24 cellular contexts compared by ENCODE assay signal in genomic region chr10:113754768-113755167, GRCh38. TPM values are rescaled to one million over a fixed set of nuclear protein-coding genes. Genes with fewer than 3 reads are reported as not detected.
A peak's percentile ranks its signal among the peaks of the same experiment; 100 is the strongest.
DNase-seq lines count a peak whose midpoint lies in the region; ATAC-seq and TF ChIP-seq lines count a peak whose summit lies in the region.
"Had no signal": no experiment of that assay in that cellular context is flagged by ENCODE, and none has a peak within 500 bp of the region (broad histone marks: within the 10 kb centered on the region; RNA-seq: fewer than 3 reads in every experiment).

No MANE protein-coding gene starts in this region.

- H3K27me3 ChIP-seq in duodenal mucosa (ENCODE audit: control insufficient read depth in 1 of 2, insufficient read depth in 2 of 2, low read length in 2 of 2) (no peaks in the 10 kb centered on the region), mesendoderm (ENCODE audit: insufficient read depth, low read length, poor library complexity) (no peaks in the 10 kb centered on the region), Karpas-422 (ENCODE audit: low read length) (no peaks in the 10 kb centered on the region)

- no peak overlapping the region for H2AFZ ChIP-seq in Karpas-422 (ENCODE audit: low read length)
- H2AFZ ChIP-seq: GM23338 had no signal

- H3K4me2 ChIP-seq in mesendoderm (ENCODE audit: low read length) (no peak overlapping the region), Karpas-422 (ENCODE audit: low read depth, low read length, poor library complexity, severe bottlenecking) (no peak overlapping the region)
- H3K4me2 ChIP-seq: GM23338 had no signal

- peak; percentile 68 for DNase-seq in mesendoderm
- peak; percentile 24 for DNase-seq in putamen (ENCODE audit: low spot score)
- DNase-seq in posterior vena cava (ENCODE audit: low spot score) = no peak
- no peak for DNase-seq in stimulated activated CD4-positive, alpha-beta T cell treated with anti-CD3 and anti-CD28 coated beads, Interleukin-12 subunit alpha, Interleukin-12 subunit beta, amount 100 ng/mL, for 4 hours
- no peak for DNase-seq in Karpas-422
- DNase-seq: 8988T; BE2C; CD4-positive, alpha-beta memory T cell; DMS53; EL; HCEC 1CT; KG1; MV-4-11; NCI-H1694 treated with DMSO at 0.1 percent for 48 hours; NCI-H510A treated with DMSO at 0.1 percent for 48 hours; NCI-H82; OCI-M1; RPMI8226; SIG-M5 had no signal

- H3K4me1 ChIP-seq in duodenal mucosa (ENCODE audit: control insufficient read depth in 1 of 2, insufficient read depth in 2 of 2, low read length in 2 of 2) (peaks cover 14 to 23% of the 10 kb centered on the region in 2 donors), mesendoderm (ENCODE audit: control insufficient read depth, low read depth, low read length) (no peaks in the 10 kb centered on the region), Karpas-422 (ENCODE audit: low read length) (no peaks in the 10 kb centered on the region)
- H3K4me1 ChIP-seq: BE2C had no signal

- no peak overlapping the region for H3K23ac ChIP-seq in mesendoderm (ENCODE audit: low read length)

- H3K4ac ChIP-seq in mesendoderm (ENCODE audit: low read depth, low read length) = no peak overlapping the region

- no peak for TF ChIP-seq CTCF in C4-2B (conservative IDR thresholded peaks at IDR 0.05)

- H3K27ac ChIP-seq in C4-2B (peak overlapping the region; percentile 5; the same call in 1 of the 2 replicates), duodenal mucosa (ENCODE audit: low read depth, low read length) (no peak overlapping the region), mesendoderm (ENCODE audit: low read depth, low read length) (no peak overlapping the region), Karpas-422 (ENCODE audit: low read length) (no peak overlapping the region)

- no CpG with 5 or more reads among the region's 9 CpGs for WGBS in mesendoderm (ENCODE audit: extremely low coverage, insufficient coverage, low lambda C conversion rate)

- no peak overlapping the region for H2AK5ac ChIP-seq in mesendoderm (ENCODE audit: low read length)

- no peak overlapping the region for H2BK15ac ChIP-seq in mesendoderm (replicated peaks; ENCODE audit: low read depth)

- H4K8ac ChIP-seq in mesendoderm (ENCODE audit: low read depth, low read length) = no peak overlapping the region

- H3K18ac ChIP-seq in mesendoderm (ENCODE audit: low read length) = no peak overlapping the region

- no peak for ATAC-seq in HG02678 (IDR thresholded peaks at IDR 0.05; ENCODE audit: unreplicated experiment)
- ATAC-seq: GM12878, GM23338 had no signal

- H3K9me2 ChIP-seq in Karpas-422 (replicated peaks; ENCODE audit: insufficient read depth, low read length) = no peaks in the 10 kb centered on the region

- H3K9me3 ChIP-seq in duodenal mucosa (ENCODE audit: control insufficient read depth in 1 of 2, low read length in 2 of 2) (no peaks in the 10 kb centered on the region), Karpas-422 (ENCODE audit: low read length) (no peaks in the 10 kb centered on the region)
- H3K9me3 ChIP-seq: BE2C had no signal

- no peak overlapping the region for H3K56ac ChIP-seq in mesendoderm (ENCODE audit: low read length)

- no peak overlapping the region for H2BK5ac ChIP-seq in mesendoderm (ENCODE audit: low read length)

- no peaks in the 10 kb centered on the region for H3K79me2 ChIP-seq in mesendoderm (ENCODE audit: control insufficient read depth, insufficient read depth, low read length)
- no peaks in the 10 kb centered on the region for H3K79me2 ChIP-seq in Karpas-422 (ENCODE audit: low read length)

- no peaks in the 10 kb centered on the region for H4K20me1 ChIP-seq in Karpas-422 (ENCODE audit: insufficient read depth, low read depth, low read length)

- H3K4me3 ChIP-seq in duodenal mucosa (ENCODE audit: low read depth in 1 of 2, low read length in 2 of 2) (peak overlapping the region; percentile 1 to 62), mesendoderm (ENCODE audit: low read length) (no peak overlapping the region), Karpas-422 (ENCODE audit: low read length) (no peak overlapping the region)
- H3K4me3 ChIP-seq: GM12878, GM23338 had no signal

- intact Hi-C loops in posterior vena cava (cut with DNase I) = no loop called here

- no peak overlapping the region for H2BK120ac ChIP-seq in mesendoderm (ENCODE audit: low read depth, low read length)

- H4K5ac ChIP-seq in mesendoderm (ENCODE audit: low read length) = no peak overlapping the region

- H3K9ac ChIP-seq in duodenal mucosa (ENCODE audit: low read depth in 1 of 2, low read length in 2 of 2) (peak overlapping the region in 1 of 2 donors; percentile 4), mesendoderm (ENCODE audit: low read length) (no peak overlapping the region), Karpas-422 (ENCODE audit: low read length) (no peak overlapping the region)

- H3K36me3 ChIP-seq in duodenal mucosa (ENCODE audit: control insufficient read depth in 1 of 2, insufficient read depth in 2 of 2, low read length in 2 of 2) = no peaks in the 10 kb centered on the region
- no peaks in the 10 kb centered on the region for H3K36me3 ChIP-seq in mesendoderm (ENCODE audit: control insufficient read depth, insufficient read depth, low read length)
- H3K36me3 ChIP-seq in Karpas-422 (ENCODE audit: insufficient read depth, low read length) = no peaks in the 10 kb centered on the region
- H3K36me3 ChIP-seq: BE2C had no signal

- no peaks in the 10 kb centered on the region for H3K79me1 ChIP-seq in mesendoderm (ENCODE audit: low read length)

RNA-seq across cellular contexts. Expression of gene PLEKHS1, which starts 3.3 kb away (rescaled TPM):
- 0.01 TPM for polyA plus RNA-seq in mesendoderm (2013, experiment 1 of 2)
- polyA plus RNA-seq in mesendoderm (2013, experiment 2 of 2) = 0.01 TPM
- not detected for total RNA-seq in posterior vena cava
- total RNA-seq in Karpas-422 (2014; rRNA removed; shearing (Covaris generic); ENCODE audit: low replicate concordance) = not detected in 2 replicates
- total RNA-seq: GM12878, GM23338 had no signal
- polyA plus RNA-seq: CD4-positive, alpha-beta memory T cell; GM23338 had no signal

Comparison
In these comparisons a context has a peak if more than half of its experiments do, and no peak if none do; other contexts are left out.
1. H3K4me3 ChIP-seq: peak in duodenal mucosa (2 of 2); none in mesendoderm (single experiment) and Karpas-422 (single experiment).
2. DNase-seq: peak in mesendoderm (single experiment) and putamen (single experiment); none in posterior vena cava (single experiment), stimulated activated CD4-positive, alpha-beta T cell treated with anti-CD3 and anti-CD28 coated beads, Interleukin-12 subunit alpha, Interleukin-12 subunit beta, amount 100 ng/mL, for 4 hours (single experiment) and Karpas-422 (single experiment).